1 cellular context compared by ENCODE assay signal in the genomic region with DNA sequence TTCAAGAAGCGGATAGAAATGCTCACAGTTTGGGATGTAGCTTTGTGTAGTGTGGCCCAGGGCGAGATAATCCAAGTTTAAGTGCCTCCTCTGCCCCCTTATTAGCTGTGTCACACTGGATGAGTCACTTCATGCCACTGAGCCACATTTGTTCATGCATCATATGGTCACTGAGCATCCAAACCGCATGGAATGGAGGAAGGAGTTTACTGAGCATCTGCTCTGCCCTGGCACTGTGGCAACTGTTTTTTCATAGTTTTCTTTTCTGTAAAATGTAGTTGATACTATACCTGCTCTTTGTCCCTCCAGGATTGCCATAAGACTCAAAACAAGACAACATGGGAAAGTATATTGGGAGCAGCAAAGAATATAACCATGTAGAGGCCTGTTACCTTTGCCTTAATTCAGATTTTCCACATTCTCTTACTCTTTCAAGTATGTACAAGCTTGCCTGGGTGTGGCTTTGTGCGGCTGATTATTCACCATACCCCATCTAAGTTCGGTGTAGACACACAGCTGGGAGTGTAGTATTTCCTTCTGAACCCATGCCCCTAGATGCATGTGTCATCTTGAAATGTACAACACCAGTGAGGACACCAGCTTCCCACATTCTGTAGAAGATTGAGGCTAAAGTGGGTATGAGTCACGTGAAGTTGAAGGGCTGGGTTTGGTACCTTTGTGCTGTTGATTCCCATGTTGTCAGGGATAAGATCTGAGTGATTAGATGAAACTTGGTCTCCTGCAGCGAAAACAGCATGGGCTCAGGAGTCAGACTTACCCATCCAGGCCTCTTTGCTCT.
TF ChIP-seq lines count a peak whose summit lies in the region.

No MANE protein-coding gene starts in this region.

TF ChIP-seq in GM23338, 12 proteins besides CTCF, POLR2A, EP300 and RAD21:
- TF ChIP-seq, protein P1, sequence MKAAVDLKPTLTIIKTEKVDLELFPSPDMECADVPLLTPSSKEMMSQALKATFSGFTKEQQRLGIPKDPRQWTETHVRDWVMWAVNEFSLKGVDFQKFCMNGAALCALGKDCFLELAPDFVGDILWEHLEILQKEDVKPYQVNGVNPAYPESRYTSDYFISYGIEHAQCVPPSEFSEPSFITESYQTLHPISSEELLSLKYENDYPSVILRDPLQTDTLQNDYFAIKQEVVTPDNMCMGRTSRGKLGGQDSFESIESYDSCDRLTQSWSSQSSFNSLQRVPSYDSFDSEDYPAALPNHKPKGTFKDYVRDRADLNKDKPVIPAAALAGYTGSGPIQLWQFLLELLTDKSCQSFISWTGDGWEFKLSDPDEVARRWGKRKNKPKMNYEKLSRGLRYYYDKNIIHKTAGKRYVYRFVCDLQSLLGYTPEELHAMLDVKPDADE (IDR thresholded peaks at IDR 0.05) = no peak
- TF ChIP-seq NANOG (IDR thresholded peaks at IDR 0.05; ENCODE audit: borderline replicate concordance) = no peak
- no peak for TF ChIP-seq ZNF331 (CRISPR knock-in tag; IDR thresholded peaks at IDR 0.05; ENCODE audit: low read depth)
- TF ChIP-seq EZH2 (IDR thresholded peaks at IDR 0.05; ENCODE audit: low read depth, unreplicated experiment) = no peak
- TF ChIP-seq POLR2AphosphoS5 (IDR thresholded peaks at IDR 0.05; ENCODE audit: low read depth) = no peak
- TF ChIP-seq, protein P2, sequence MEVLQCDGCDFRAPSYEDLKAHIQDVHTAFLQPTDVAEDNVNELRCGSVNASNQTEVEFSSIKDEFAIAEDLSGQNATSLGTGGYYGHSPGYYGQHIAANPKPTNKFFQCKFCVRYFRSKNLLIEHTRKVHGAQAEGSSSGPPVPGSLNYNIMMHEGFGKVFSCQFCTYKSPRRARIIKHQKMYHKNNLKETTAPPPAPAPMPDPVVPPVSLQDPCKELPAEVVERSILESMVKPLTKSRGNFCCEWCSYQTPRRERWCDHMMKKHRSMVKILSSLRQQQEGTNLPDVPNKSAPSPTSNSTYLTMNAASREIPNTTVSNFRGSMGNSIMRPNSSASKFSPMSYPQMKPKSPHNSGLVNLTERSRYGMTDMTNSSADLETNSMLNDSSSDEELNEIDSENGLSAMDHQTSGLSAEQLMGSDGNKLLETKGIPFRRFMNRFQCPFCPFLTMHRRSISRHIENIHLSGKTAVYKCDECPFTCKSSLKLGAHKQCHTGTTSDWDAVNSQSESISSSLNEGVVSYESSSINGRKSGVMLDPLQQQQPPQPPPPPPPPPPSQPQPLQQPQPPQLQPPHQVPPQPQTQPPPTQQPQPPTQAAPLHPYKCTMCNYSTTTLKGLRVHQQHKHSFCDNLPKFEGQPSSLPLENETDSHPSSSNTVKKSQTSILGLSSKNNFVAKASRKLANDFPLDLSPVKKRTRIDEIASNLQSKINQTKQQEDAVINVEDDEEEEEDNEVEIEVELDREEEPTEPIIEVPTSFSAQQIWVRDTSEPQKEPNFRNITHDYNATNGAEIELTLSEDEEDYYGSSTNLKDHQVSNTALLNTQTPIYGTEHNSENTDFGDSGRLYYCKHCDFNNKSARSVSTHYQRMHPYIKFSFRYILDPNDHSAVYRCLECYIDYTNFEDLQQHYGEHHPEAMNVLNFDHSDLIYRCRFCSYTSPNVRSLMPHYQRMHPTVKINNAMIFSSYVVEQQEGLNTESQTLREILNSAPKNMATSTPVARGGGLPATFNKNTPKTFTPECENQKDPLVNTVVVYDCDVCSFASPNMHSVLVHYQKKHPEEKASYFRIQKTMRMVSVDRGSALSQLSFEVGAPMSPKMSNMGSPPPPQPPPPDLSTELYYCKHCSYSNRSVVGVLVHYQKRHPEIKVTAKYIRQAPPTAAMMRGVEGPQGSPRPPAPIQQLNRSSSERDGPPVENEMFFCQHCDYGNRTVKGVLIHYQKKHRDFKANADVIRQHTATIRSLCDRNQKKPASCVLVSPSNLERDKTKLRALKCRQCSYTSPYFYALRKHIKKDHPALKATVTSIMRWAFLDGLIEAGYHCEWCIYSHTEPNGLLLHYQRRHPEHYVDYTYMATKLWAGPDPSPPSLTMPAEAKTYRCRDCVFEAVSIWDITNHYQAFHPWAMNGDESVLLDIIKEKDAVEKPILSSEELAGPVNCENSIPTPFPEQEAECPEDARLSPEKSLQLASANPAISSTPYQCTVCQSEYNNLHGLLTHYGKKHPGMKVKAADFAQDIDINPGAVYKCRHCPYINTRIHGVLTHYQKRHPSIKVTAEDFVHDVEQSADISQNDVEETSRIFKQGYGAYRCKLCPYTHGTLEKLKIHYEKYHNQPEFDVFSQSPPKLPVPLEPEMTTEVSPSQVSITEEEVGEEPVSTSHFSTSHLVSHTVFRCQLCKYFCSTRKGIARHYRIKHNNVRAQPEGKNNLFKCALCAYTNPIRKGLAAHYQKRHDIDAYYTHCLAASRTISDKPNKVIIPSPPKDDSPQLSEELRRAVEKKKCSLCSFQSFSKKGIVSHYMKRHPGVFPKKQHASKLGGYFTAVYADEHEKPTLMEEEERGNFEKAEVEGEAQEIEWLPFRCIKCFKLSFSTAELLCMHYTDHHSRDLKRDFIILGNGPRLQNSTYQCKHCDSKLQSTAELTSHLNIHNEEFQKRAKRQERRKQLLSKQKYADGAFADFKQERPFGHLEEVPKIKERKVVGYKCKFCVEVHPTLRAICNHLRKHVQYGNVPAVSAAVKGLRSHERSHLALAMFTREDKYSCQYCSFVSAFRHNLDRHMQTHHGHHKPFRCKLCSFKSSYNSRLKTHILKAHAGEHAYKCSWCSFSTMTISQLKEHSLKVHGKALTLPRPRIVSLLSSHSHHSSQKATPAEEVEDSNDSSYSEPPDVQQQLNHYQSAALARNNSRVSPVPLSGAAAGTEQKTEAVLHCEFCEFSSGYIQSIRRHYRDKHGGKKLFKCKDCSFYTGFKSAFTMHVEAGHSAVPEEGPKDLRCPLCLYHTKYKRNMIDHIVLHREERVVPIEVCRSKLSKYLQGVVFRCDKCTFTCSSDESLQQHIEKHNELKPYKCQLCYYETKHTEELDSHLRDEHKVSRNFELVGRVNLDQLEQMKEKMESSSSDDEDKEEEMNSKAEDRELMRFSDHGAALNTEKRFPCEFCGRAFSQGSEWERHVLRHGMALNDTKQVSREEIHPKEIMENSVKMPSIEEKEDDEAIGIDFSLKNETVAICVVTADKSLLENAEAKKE (CRISPR knock-in tag; IDR thresholded peaks at IDR 0.05) = no peak
- no peak for TF ChIP-seq ZNF114 (CRISPR knock-in tag; IDR thresholded peaks at IDR 0.05)
- TF ChIP-seq JUNB (IDR thresholded peaks at IDR 0.05; ENCODE audit: unreplicated experiment) = no peak
- TF ChIP-seq CREB1 (CRISPR knock-in tag; IDR thresholded peaks at IDR 0.05; ENCODE audit: low read depth) = no peak
- TF ChIP-seq EZH2phosphoT487 (IDR thresholded peaks at IDR 0.05; ENCODE audit: unreplicated experiment) = no peak
- TF ChIP-seq, protein P3, sequence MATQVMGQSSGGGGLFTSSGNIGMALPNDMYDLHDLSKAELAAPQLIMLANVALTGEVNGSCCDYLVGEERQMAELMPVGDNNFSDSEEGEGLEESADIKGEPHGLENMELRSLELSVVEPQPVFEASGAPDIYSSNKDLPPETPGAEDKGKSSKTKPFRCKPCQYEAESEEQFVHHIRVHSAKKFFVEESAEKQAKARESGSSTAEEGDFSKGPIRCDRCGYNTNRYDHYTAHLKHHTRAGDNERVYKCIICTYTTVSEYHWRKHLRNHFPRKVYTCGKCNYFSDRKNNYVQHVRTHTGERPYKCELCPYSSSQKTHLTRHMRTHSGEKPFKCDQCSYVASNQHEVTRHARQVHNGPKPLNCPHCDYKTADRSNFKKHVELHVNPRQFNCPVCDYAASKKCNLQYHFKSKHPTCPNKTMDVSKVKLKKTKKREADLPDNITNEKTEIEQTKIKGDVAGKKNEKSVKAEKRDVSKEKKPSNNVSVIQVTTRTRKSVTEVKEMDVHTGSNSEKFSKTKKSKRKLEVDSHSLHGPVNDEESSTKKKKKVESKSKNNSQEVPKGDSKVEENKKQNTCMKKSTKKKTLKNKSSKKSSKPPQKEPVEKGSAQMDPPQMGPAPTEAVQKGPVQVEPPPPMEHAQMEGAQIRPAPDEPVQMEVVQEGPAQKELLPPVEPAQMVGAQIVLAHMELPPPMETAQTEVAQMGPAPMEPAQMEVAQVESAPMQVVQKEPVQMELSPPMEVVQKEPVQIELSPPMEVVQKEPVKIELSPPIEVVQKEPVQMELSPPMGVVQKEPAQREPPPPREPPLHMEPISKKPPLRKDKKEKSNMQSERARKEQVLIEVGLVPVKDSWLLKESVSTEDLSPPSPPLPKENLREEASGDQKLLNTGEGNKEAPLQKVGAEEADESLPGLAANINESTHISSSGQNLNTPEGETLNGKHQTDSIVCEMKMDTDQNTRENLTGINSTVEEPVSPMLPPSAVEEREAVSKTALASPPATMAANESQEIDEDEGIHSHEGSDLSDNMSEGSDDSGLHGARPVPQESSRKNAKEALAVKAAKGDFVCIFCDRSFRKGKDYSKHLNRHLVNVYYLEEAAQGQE (IDR thresholded peaks at IDR 0.05; ENCODE audit: unreplicated experiment) = no peak
- no peak for TF ChIP-seq STAT1 (IDR thresholded peaks at IDR 0.05; ENCODE audit: unreplicated experiment)
